In the genomic region with DNA sequence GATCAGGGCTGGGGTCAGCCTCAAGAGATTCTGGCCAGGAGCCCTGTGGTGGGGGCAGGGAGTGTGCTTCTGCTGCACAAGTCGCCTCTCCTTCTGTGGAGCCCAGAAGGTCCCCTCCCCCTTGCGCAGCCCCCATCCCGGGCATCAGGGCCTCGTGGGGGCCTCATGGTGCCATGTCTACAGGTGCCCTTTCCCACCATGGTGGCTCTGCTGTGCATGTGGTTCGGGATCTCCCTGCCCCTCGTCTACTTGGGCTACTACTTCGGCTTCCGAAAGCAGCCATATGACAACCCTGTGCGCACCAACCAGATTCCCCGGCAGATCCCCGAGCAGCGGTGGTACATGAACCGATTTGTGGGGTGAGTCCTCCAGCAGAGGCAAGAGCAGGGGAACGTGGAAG, we compare ENCODE assay signal across 23 cellular contexts. TPM values are rescaled to one million over a fixed set of nuclear protein-coding genes. Genes with fewer than 3 reads are reported as not detected.
DNase-seq lines count a peak whose midpoint lies in the region; ATAC-seq, FAIRE-seq and TF ChIP-seq lines count a peak whose summit lies in the region.
"Had no signal": no experiment of that assay in that cellular context is flagged by ENCODE, and none has a peak within 500 bp of the region (broad histone marks: within the 10 kb centered on the region; RNA-seq: fewer than 3 reads in every experiment).

No MANE protein-coding gene starts in this region.

- no peak for ATAC-seq in K562
- no peak for ATAC-seq in right lobe of liver
- ATAC-seq in stimulated activated effector memory CD8-positive, alpha-beta T cell treated with anti-CD3 and anti-CD28 coated beads, Interleukin-12 subunit alpha, Interleukin-12 subunit beta, amount 100 ng/mL, for 72 hours, result no peak
- ATAC-seq in WTC11, result no peak
- ATAC-seq: PC-3 had no signal

- intact Hi-C loops in K562 (cut with micrococcal nuclease) (loop anchor here (5.0 to 10.0 kb wide), 2 partner anchors 280 to 497 kb away; no protein-coding TSS in a partner anchor), right lobe of liver (cut with DNase I) (loop anchor here in 1 of 2 donors (10.0 kb wide), 1 partner anchor 67 kb away; no protein-coding TSS in a partner anchor)

- H2AFZ ChIP-seq in K562 (ENCODE audit: low read depth, low read length), result no peak overlapping the region

- H3K79me2 ChIP-seq in K562 (ENCODE audit: control insufficient read depth, insufficient read depth, low read length), result no peaks in the 10 kb centered on the region

- H3K9me3 Mint-ChIP-seq in activated T-cell treated with anti-CD3 and anti-CD28 coated beads, Interleukin-2, amount 50 U/mL, for 24 hours, result no peaks in the 10 kb centered on the region
- no peaks in the 10 kb centered on the region for H3K9me3 Mint-ChIP-seq in stimulated activated effector memory CD8-positive, alpha-beta T cell treated with anti-CD3 and anti-CD28 coated beads, Interleukin-12 subunit alpha, Interleukin-12 subunit beta, amount 100 ng/mL, for 72 hours
- no peaks in the 10 kb centered on the region for H3K9me3 Mint-ChIP-seq in WTC11
- H3K9me3 Mint-ChIP-seq: CD4-positive, alpha-beta memory T cell had no signal

- no peak for DNase-seq in activated T-cell treated with anti-CD3 and anti-CD28 coated beads, Interleukin-2, amount 50 U/mL, for 24 hours
- no peak for DNase-seq in activated T-cell treated with anti-CD3 and anti-CD28 coated beads, Interleukin-2, amount 50 U/mL, for 1 hour
- DNase-seq in K562 (ENCODE audit: extremely low read depth in 1 of 4, low spot score in 3 of 4) (no peak), right lobe of liver (peak in 2 of 3 donors; percentile 36 to 45), WTC11 (ENCODE audit: low spot score) (no peak), GM20000 (ENCODE audit: low spot score) (no peak), GM10248 (ENCODE audit: extremely low spot score) (no peak)
- DNase-seq in stimulated activated effector memory CD8-positive, alpha-beta T cell treated with anti-CD3 and anti-CD28 coated beads, Interleukin-12 subunit alpha, Interleukin-12 subunit beta, amount 100 ng/mL, for 72 hours (ENCODE audit: low spot score in 2 of 2), result no peak
- DNase-seq: BE2C; CD4-positive, alpha-beta memory T cell; GDM1; KG1; NCI-H1436 treated with DMSO at 0.1 percent for 48 hours; NCI-H2029 treated with DMSO at 0.1 percent for 48 hours; NCI-H2171 treated with DMSO at 0.1 percent for 48 hours; NCI-H446 treated with DMSO at 0.1 percent for 48 hours; NCI-H748 treated with DMSO at 0.1 percent for 48 hours; PC-3 had no signal

- H3K9me1 ChIP-seq in K562 (ENCODE audit: control insufficient read depth, insufficient read depth, low read length), result peaks cover 3% of the 10 kb centered on the region

- TF ChIP-seq POLR2A in K562 (conservative IDR thresholded peaks at IDR 0.05) (no peak), right lobe of liver (IDR thresholded peaks at IDR 0.05) (no peak)

- H3K4me1 ChIP-seq in K562 (replicated peaks in 1 of 2; ENCODE audit: control insufficient read depth in 2 of 2, insufficient read depth in 2 of 2, low read length in 2 of 2) (peaks cover 10 to 14% of the 10 kb centered on the region in 2 experiments), right lobe of liver (peaks cover 0 to 13% (median 5%) of the 10 kb centered on the region in 4 donors)
- H3K4me1 ChIP-seq: BE2C had no signal

- 97% methylated on average over 10 of the region's 14 CpGs for WGBS in K562 (ENCODE audit: insufficient coverage, low coverage, missing lambda C conversion rate)
- 92% methylated on average over 2 of the region's 14 CpGs for WGBS in right lobe of liver (ENCODE audit: insufficient coverage, low coverage, low lambda C conversion rate, missing lambda C conversion rate)

- H3K4me3 ChIP-seq in K562 (no peak overlapping the region), right lobe of liver (no peak overlapping the region)

- peaks cover 91% of the 10 kb centered on the region for H3K36me3 Mint-ChIP-seq in activated T-cell treated with anti-CD3 and anti-CD28 coated beads, Interleukin-2, amount 50 U/mL, for 24 hours (ENCODE audit: low read depth)
- peaks cover 99% of the 10 kb centered on the region for H3K36me3 Mint-ChIP-seq in stimulated activated effector memory CD8-positive, alpha-beta T cell treated with anti-CD3 and anti-CD28 coated beads, Interleukin-12 subunit alpha, Interleukin-12 subunit beta, amount 100 ng/mL, for 72 hours
- H3K36me3 Mint-ChIP-seq in WTC11, result peaks cover 55% of the 10 kb centered on the region

- peaks cover 11% of the 10 kb centered on the region for H3K4me1 Mint-ChIP-seq in activated T-cell treated with anti-CD3 and anti-CD28 coated beads, Interleukin-2, amount 50 U/mL, for 24 hours (ENCODE audit: low read depth)
- H3K4me1 Mint-ChIP-seq in stimulated activated effector memory CD8-positive, alpha-beta T cell treated with anti-CD3 and anti-CD28 coated beads, Interleukin-12 subunit alpha, Interleukin-12 subunit beta, amount 100 ng/mL, for 72 hours, result peaks cover 10% of the 10 kb centered on the region
- no peaks in the 10 kb centered on the region for H3K4me1 Mint-ChIP-seq in WTC11

- FAIRE-seq in K562 (lab: Jason Lieb, UNC), result no peak
- FAIRE-seq: D721Med, GM12891, GM18507, H1 had no signal

- BruUV-seq in K562 (replicated peaks; lab: Mats Ljungman, UMichigan), result no TSS peak

- H3K9me3 ChIP-seq in K562 (replicated peaks; ENCODE audit: control insufficient read depth, insufficient read depth, low read depth, low read length) (no peaks in the 10 kb centered on the region), right lobe of liver (no peaks in the 10 kb centered on the region)
- H3K9me3 ChIP-seq: BE2C had no signal

- no peak overlapping the region; a peak in 1 of 4 replicates for H3K9ac ChIP-seq in K562 (ENCODE audit: insufficient read depth in 1 of 2, low read depth in 2 of 2, low read length in 2 of 2)

- TF ChIP-seq RAD21 in K562 (CRISPR knock-in tag; conservative IDR thresholded peaks at IDR 0.05 in 1 of 2, IDR thresholded peaks at IDR 0.05 in 1 of 2), result no peak

- TF ChIP-seq EP300 in K562 (IDR thresholded peaks at IDR 0.05; ENCODE audit: low read length), result no peak

- no peaks in the 10 kb centered on the region for H3K27me3 ChIP-seq in K562 (ENCODE audit: control insufficient read depth in 2 of 2, insufficient read depth in 2 of 2, low read length in 2 of 2)
- no peaks in the 10 kb centered on the region for H3K27me3 ChIP-seq in right lobe of liver
- H3K27me3 ChIP-seq: BE2C had no signal

- no peaks in the 10 kb centered on the region for H3K27me3 Mint-ChIP-seq in activated T-cell treated with anti-CD3 and anti-CD28 coated beads, Interleukin-2, amount 50 U/mL, for 24 hours
- no peaks in the 10 kb centered on the region for H3K27me3 Mint-ChIP-seq in WTC11 (ENCODE audit: low read depth)
- H3K27me3 Mint-ChIP-seq: CD4-positive, alpha-beta memory T cell had no signal

- peak overlapping the region; percentile 83 for H3K27ac Mint-ChIP-seq in activated T-cell treated with anti-CD3 and anti-CD28 coated beads, Interleukin-2, amount 50 U/mL, for 24 hours
- peak overlapping the region; percentile 48 for H3K27ac Mint-ChIP-seq in stimulated activated effector memory CD8-positive, alpha-beta T cell treated with anti-CD3 and anti-CD28 coated beads, Interleukin-12 subunit alpha, Interleukin-12 subunit beta, amount 100 ng/mL, for 72 hours
- no peak overlapping the region for H3K27ac Mint-ChIP-seq in WTC11

- peaks cover 80% of the 10 kb centered on the region for H3K36me3 ChIP-seq in K562 (ENCODE audit: control insufficient read depth, insufficient read depth, low read length)
- H3K36me3 ChIP-seq in right lobe of liver, result peaks cover 0 to 70% (median 28%) of the 10 kb centered on the region in 4 donors

- H3K27ac ChIP-seq in K562 (ENCODE audit: extremely low read depth, low read depth, low read length) (no peak overlapping the region), right lobe of liver (no peak overlapping the region)
- H3K27ac ChIP-seq: 22Rv1 had no signal

- TF ChIP-seq CTCF in K562 (IDR thresholded peaks at IDR 0.05 in 2 of 3, conservative IDR thresholded peaks at IDR 0.05 in 1 of 3; ENCODE audit: insufficient read depth in 2 of 3, low read depth in 1 of 3, low read length in 3 of 3) (no peak), right lobe of liver (IDR thresholded peaks at IDR 0.05) (no peak), WTC11 (IDR thresholded peaks at IDR 0.05) (no peak), GM20000 (IDR thresholded peaks at IDR 0.05; ENCODE audit: extremely low read depth, missing control alignments) (no peak), GM10248 (IDR thresholded peaks at IDR 0.05; ENCODE audit: control extremely low read depth, extremely low read depth, low read depth, missing control alignments) (no peak)

- no peaks in the 10 kb centered on the region; the same call in 1 of the 2 replicates for H4K20me1 ChIP-seq in K562 (replicated peaks; ENCODE audit: control insufficient read depth, insufficient read depth, low read length)

- POLR2A ChIA-PET in K562 (lab: Yijun Ruan, JAX) (interaction anchor here (1.2 kb wide), 1 partner anchor 12 kb away, joined by 3 read pairs; no protein-coding TSS in a partner anchor), WTC11 (lab: Charles Lee) (no interaction called here), GM10248 (lab: Yijun Ruan, JAX) (no interaction called here)

- no peak overlapping the region for H3K4me3 Mint-ChIP-seq in activated T-cell treated with anti-CD3 and anti-CD28 coated beads, Interleukin-2, amount 50 U/mL, for 24 hours
- no peak overlapping the region for H3K4me3 Mint-ChIP-seq in stimulated activated effector memory CD8-positive, alpha-beta T cell treated with anti-CD3 and anti-CD28 coated beads, Interleukin-12 subunit alpha, Interleukin-12 subunit beta, amount 100 ng/mL, for 72 hours
- H3K4me3 Mint-ChIP-seq in WTC11, result no peak overlapping the region
- H3K4me3 Mint-ChIP-seq: CD4-positive, alpha-beta memory T cell had no signal

- H3K4me2 ChIP-seq in K562 (ENCODE audit: insufficient read depth, low read length), result no peak overlapping the region

- in situ Hi-C loops in K562 (cut with MboI), result loop anchor here (25.0 kb wide), 1 partner anchor 505 kb away; the partner anchor contains the start of gene C20orf203

- CTCF ChIA-PET in K562 (lab: Yijun Ruan, JAX; ENCODE audit: low intra/inter-chr PET ratio), result no interaction called here
- CTCF ChIA-PET in WTC11 (lab: Charles Lee), result no interaction called here
- CTCF ChIA-PET in GM10248 (lab: Yijun Ruan, JAX), result no interaction called here

RNA-seq across cellular contexts. Expression of gene TM9SF4, which starts 48.1 kb away (rescaled TPM):
- total RNA-seq in K562 (2011; cell fraction: chromatin; rRNA removed; ENCODE audit: low replicate concordance), result 78.5 and 135 TPM in 2 replicates
- 130 and 142 TPM in 2 replicates for total RNA-seq in K562 (2011; cell fraction: nucleolus; rRNA removed)
- total RNA-seq in K562 (2011; cell fraction: nucleoplasm; rRNA removed), result 113 and 145 TPM in 2 replicates
- total RNA-seq in K562 (2014; rRNA removed) (14.5 and 22.1 TPM in 2 replicates), K562 (2014; rRNA removed; fragmentation: Illumina TruSeq; extraction: Trizol) (19.7 and 20.9 TPM in 2 replicates), K562 (2015; rRNA removed; fragmentation: Illumina TruSeq; extraction: Trizol) (25.6 and 29.2 TPM in 2 replicates), K562 (2021) (35.0 and 37.9 TPM in 2 replicates), right lobe of liver (10 to 100 TPM; 26.9 to 33.9 (median 30.5) TPM), WTC11 (2021) (44.8 to 54.9 TPM (median 50.6 TPM) in 3 replicates)
- polyA plus RNA-seq in K562 (2011; rRNA removed) (39.7 and 54.8 TPM in 2 replicates), K562 (2014; fragmentation: Illumina TruSeq; extraction: Trizol) (41.0 and 46.3 TPM in 2 replicates), K562 (2014; fragmentation: Nextera tagmentation; extraction: Ambion mirVana) (10 to 100 TPM; 15.9 to 20.2 TPM), K562 (2014; rRNA removed) (26.9 and 30.2 TPM in 2 replicates)
- polyA plus RNA-seq in K562 (2011; cell fraction: cytosol; rRNA removed), result 46.2 and 53.5 TPM in 2 replicates
- 53.7 and 73.9 TPM in 2 replicates for polyA plus RNA-seq in K562 (2011; cell fraction: nucleus; rRNA removed)
- polyA plus RNA-seq in K562 (2012), result 30.7 and 40.9 TPM in 2 replicates
- polyA minus RNA-seq in K562 (2011; rRNA and poly(A)+ RNA removed), result 45.1 and 50.0 TPM in 2 replicates
- 38.8 and 51.2 TPM in 2 replicates for polyA minus RNA-seq in K562 (2011; cell fraction: cytosol; rRNA and poly(A)+ RNA removed)
- 41.9 and 70.4 TPM in 2 replicates for polyA minus RNA-seq in K562 (2011; cell fraction: nucleus; rRNA and poly(A)+ RNA removed)

RNA-seq across cellular contexts. Expression of gene PLAGL2, which starts 49.9 kb away (rescaled TPM):
- 15.9 and 22.3 TPM in 2 replicates for total RNA-seq in K562 (2011; cell fraction: chromatin; rRNA removed; ENCODE audit: low replicate concordance)
- total RNA-seq in K562 (2011; cell fraction: nucleolus; rRNA removed), result 11.4 and 12.5 TPM in 2 replicates
- total RNA-seq in K562 (2011; cell fraction: nucleoplasm; rRNA removed), result 18.0 and 31.8 TPM in 2 replicates
- total RNA-seq in K562 (2014; rRNA removed) (4.0 and 5.5 TPM in 2 replicates), K562 (2014; rRNA removed; fragmentation: Illumina TruSeq; extraction: Trizol) (5.6 and 6.4 TPM in 2 replicates), K562 (2015; rRNA removed; fragmentation: Illumina TruSeq; extraction: Trizol) (6.2 and 6.7 TPM in 2 replicates), K562 (2021) (20.1 and 21.8 TPM in 2 replicates), right lobe of liver (1 to 10 TPM; 1.5 to 3.1 (median 2.4) TPM), WTC11 (2021) (21.4 to 22.6 TPM (median 22.6 TPM) in 3 replicates)
- polyA plus RNA-seq in K562 (2011; rRNA removed) (7.1 and 7.2 TPM in 2 replicates), K562 (2014; fragmentation: Illumina TruSeq; extraction: Trizol) (21.8 and 24.3 TPM in 2 replicates), K562 (2014; fragmentation: Nextera tagmentation; extraction: Ambion mirVana) (1 to 10 TPM; 3.1 to 5.3 TPM), K562 (2014; rRNA removed) (10.6 and 11.4 TPM in 2 replicates)
- 9.6 and 9.7 TPM in 2 replicates for polyA plus RNA-seq in K562 (2011; cell fraction: cytosol; rRNA removed)
- 7.9 and 13.1 TPM in 2 replicates for polyA plus RNA-seq in K562 (2011; cell fraction: nucleus; rRNA removed)
- 11.7 and 12.7 TPM in 2 replicates for polyA plus RNA-seq in K562 (2012)
- 6.5 and 8.3 TPM in 2 replicates for polyA minus RNA-seq in K562 (2011; rRNA and poly(A)+ RNA removed)
- polyA minus RNA-seq in K562 (2011; cell fraction: cytosol; rRNA and poly(A)+ RNA removed), result 10.6 and 13.0 TPM in 2 replicates
- polyA minus RNA-seq in K562 (2011; cell fraction: nucleus; rRNA and poly(A)+ RNA removed), result 5.3 and 6.8 TPM in 2 replicates

RNA-seq across cellular contexts. Expression of gene POFUT1, which starts 50.1 kb away (rescaled TPM):
- 57.2 and 80.7 TPM in 2 replicates for total RNA-seq in K562 (2011; cell fraction: chromatin; rRNA removed; ENCODE audit: low replicate concordance)
- 72.2 and 72.5 TPM in 2 replicates for total RNA-seq in K562 (2011; cell fraction: nucleolus; rRNA removed)
- 70.9 and 93.4 TPM in 2 replicates for total RNA-seq in K562 (2011; cell fraction: nucleoplasm; rRNA removed)
- total RNA-seq in K562 (2014; rRNA removed) (23.5 and 29.4 TPM in 2 replicates), K562 (2014; rRNA removed; fragmentation: Illumina TruSeq; extraction: Trizol) (25.7 and 25.9 TPM in 2 replicates), K562 (2015; rRNA removed; fragmentation: Illumina TruSeq; extraction: Trizol) (32.8 and 33.2 TPM in 2 replicates), K562 (2021) (38.2 and 44.7 TPM in 2 replicates), right lobe of liver (10 to 100 TPM; 24.2 to 40.2 (median 28.7) TPM), WTC11 (2021) (23.4 to 29.4 TPM (median 25.2 TPM) in 3 replicates)
- polyA plus RNA-seq in K562 (2011; rRNA removed) (21.3 and 21.6 TPM in 2 replicates), K562 (2014; fragmentation: Illumina TruSeq; extraction: Trizol) (32.7 and 34.3 TPM in 2 replicates), K562 (2014; fragmentation: Nextera tagmentation; extraction: Ambion mirVana) (1 to 10 TPM; 3.5 to 6.0 TPM), K562 (2014; rRNA removed) (22.7 and 24.8 TPM in 2 replicates)
- polyA plus RNA-seq in K562 (2011; cell fraction: cytosol; rRNA removed), result 19.2 and 27.8 TPM in 2 replicates
- polyA plus RNA-seq in K562 (2011; cell fraction: nucleus; rRNA removed), result 15.0 and 22.1 TPM in 2 replicates
- polyA plus RNA-seq in K562 (2012), result 22.6 and 26.2 TPM in 2 replicates
- 25.2 and 26.7 TPM in 2 replicates for polyA minus RNA-seq in K562 (2011; rRNA and poly(A)+ RNA removed)
- polyA minus RNA-seq in K562 (2011; cell fraction: cytosol; rRNA and poly(A)+ RNA removed), result 19.7 and 23.0 TPM in 2 replicates
- polyA minus RNA-seq in K562 (2011; cell fraction: nucleus; rRNA and poly(A)+ RNA removed), result 13.7 and 16.8 TPM in 2 replicates

Comparison
In these comparisons a context has a peak if more than half of its experiments do, and no peak if none do; other contexts are left out.
1. DNase-seq: peak in right lobe of liver (2 of 3); none in activated T-cell treated with anti-CD3 and anti-CD28 coated beads, Interleukin-2, amount 50 U/mL, for 24 hours (single experiment), activated T-cell treated with anti-CD3 and anti-CD28 coated beads, Interleukin-2, amount 50 U/mL, for 1 hour (single experiment), K562 (0 of 4), stimulated activated effector memory CD8-positive, alpha-beta T cell treated with anti-CD3 and anti-CD28 coated beads, Interleukin-12 subunit alpha, Interleukin-12 subunit beta, amount 100 ng/mL, for 72 hours (0 of 2), WTC11 (single experiment), GM20000 (single experiment) and GM10248 (single experiment).